3 cellular contexts compared by ENCODE assay signal in the genomic region with DNA sequence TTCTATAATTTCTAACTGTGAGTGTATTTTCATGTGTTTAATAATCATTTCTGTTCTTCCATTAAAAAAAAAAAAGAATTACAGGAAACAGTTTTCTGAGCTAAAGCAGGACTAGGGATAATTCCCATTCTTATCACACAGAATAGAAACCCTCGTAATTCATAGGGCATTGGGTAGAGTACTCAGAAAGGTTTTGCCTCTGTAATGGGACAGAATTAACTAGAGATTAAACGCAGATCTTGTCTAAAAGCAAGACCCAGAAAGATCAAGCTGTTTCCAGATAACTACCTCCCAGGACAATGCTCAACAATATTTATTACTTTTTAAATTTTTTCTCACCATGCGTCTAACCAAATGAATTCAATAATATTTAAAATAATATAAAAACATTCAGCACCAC.
"Had no signal": no experiment of that assay in that cellular context is flagged by ENCODE, and none has a peak within 500 bp of the region (broad histone marks: within the 10 kb centered on the region; RNA-seq: fewer than 3 reads in every experiment).

No MANE protein-coding gene starts in this region.

- H3K4me3 ChIP-seq: GM12878 had no signal

- ATAC-seq: GM12878 had no signal

- DNase-seq: GDM1, GF-D8 had no signal
